2 cellular contexts compared by ENCODE assay signal in the genomic region with DNA sequence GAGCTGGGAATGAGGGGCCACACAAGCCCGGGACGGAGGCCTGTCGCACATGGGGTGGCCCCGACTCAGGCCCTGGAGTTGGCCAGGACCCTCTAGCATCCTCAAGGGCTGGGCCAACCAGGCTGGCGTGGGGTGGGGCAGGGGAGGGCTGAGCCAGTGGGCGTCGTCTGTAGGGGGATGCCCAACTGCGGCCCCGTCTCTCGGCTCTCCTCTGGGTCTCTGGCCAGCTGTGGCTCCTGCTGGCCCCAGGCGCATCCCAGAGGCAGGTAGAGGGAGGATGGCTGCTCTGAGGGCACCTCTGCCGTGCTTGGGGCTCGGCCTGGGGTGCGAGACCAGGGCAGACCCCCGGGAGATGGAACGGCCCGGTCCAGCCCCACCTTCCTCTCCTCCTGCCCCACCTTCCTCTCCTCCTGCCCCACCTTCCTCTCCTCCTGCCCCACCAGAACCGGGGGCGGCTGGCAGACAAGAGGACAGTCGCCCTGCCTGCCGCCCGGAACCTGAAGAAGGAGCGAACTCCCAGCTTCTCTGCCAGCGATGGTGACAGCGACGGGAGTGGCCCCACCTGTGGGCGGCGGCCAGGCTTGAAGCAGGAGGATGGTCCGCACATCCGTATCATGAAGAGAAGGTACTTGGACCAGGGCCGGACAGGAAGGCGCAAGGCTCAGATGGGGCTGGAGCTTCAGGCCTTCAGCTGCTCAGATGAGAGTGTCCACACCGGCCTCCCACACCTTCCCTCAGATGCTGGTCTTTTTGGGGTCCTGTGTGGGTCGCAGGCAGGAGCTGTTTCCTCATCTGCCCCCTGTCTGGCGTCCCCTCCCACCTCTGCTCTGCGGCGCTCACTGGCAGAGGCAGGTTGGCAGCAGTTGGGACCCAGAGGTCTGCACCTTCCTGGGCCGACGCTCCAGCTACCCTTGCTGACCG.
TF ChIP-seq lines count a peak whose summit lies in the region.

No MANE protein-coding gene starts in this region.

TF ChIP-seq in HepG2, 621 proteins besides CTCF, POLR2A, EP300 and RAD21:
- no peak for TF ChIP-seq ZNF276 (CRISPR knock-in tag; IDR thresholded peaks at IDR 0.05; ENCODE audit: low read depth)
- TF ChIP-seq SP2 (CRISPR knock-in tag; IDR thresholded peaks at IDR 0.05): 0 out of 2 replicates have a peak, but pooled peaks have one; percentile 10
- TF ChIP-seq PAWR (CRISPR knock-in tag; IDR thresholded peaks at IDR 0.05; ENCODE audit: borderline replicate concordance): no peak
- 0 out of 2 replicates have a peak, but pooled peaks have one; percentile 19 for TF ChIP-seq ARID4A (CRISPR knock-in tag; IDR thresholded peaks at IDR 0.05; ENCODE audit: borderline replicate concordance)
- no peak for TF ChIP-seq ZNF570 (CRISPR knock-in tag; IDR thresholded peaks at IDR 0.05; ENCODE audit: borderline replicate concordance)
- TF ChIP-seq MTF2 (CRISPR knock-in tag; IDR thresholded peaks at IDR 0.05; ENCODE audit: borderline replicate concordance): no peak
- no peak for TF ChIP-seq ZNF350 (CRISPR knock-in tag; IDR thresholded peaks at IDR 0.05; ENCODE audit: borderline replicate concordance, low read depth)
TF ChIP-seq in HepG2: peak in this region for 2.

TF ChIP-seq in WTC11, 78 proteins besides CTCF, POLR2A, EP300 and RAD21:
- TF ChIP-seq RELA (CRISPR knock-in tag; IDR thresholded peaks at IDR 0.05; ENCODE audit: borderline replicate concordance): no peak
- no peak for TF ChIP-seq GTF2I (CRISPR knock-in tag; conservative IDR thresholded peaks at IDR 0.05)
- no peak for TF ChIP-seq JUN (CRISPR knock-in tag; IDR thresholded peaks at IDR 0.05)
- TF ChIP-seq ZNF396 (CRISPR knock-in tag; IDR thresholded peaks at IDR 0.05; ENCODE audit: borderline replicate concordance): no peak
- no peak for TF ChIP-seq CBFB (CRISPR knock-in tag; IDR thresholded peaks at IDR 0.05; ENCODE audit: low read depth)
- TF ChIP-seq FOXP1 (CRISPR knock-in tag; IDR thresholded peaks at IDR 0.05; ENCODE audit: borderline replicate concordance): no peak
- no peak for TF ChIP-seq JAZF1 (CRISPR knock-in tag; IDR thresholded peaks at IDR 0.05)
